Comparison of ENCODE assay signal across 1 cellular context in the genomic region with DNA sequence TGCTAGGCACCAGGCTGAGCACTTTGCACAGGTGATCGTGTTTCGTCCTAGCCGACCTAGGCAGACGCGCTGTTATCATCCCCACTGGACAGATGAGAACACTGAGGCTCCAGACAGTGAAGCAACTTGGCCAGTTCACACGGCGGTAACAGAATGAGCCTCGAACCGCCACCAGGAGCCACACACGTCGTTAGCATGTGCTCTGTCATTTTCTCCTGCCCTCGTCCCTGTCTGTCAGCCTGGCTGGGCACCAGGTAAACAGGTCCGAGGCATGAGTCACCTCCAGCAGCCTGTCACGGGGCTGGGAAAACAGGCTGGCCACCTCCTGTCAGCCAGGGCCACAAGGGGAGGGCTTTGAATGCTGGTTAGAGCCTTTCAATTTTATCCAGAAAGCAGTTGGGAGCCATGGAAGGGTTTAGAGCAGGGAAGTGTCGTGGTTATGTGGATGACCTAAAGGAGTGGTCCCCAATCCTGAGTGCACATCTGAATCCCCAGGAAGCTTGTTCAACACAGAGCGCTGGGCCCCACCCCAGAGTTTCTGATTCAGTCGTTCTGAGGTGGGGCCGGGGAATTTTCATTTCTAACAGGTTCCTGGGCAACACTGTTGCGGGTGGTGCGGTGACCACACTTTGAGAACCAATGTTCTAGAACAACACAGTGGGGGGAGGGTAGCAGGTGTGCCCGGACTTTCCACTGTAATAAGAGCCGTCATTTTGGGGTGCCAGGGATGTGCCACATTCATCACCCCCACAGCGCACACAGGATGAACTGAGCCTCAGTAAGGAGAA.
TF ChIP-seq lines count a peak whose summit lies in the region.

No MANE protein-coding gene starts in this region.

TF ChIP-seq in HepG2, 621 proteins besides CTCF, POLR2A, EP300 and RAD21 (continued from another document and continues in another):
- TF ChIP-seq, protein P1, sequence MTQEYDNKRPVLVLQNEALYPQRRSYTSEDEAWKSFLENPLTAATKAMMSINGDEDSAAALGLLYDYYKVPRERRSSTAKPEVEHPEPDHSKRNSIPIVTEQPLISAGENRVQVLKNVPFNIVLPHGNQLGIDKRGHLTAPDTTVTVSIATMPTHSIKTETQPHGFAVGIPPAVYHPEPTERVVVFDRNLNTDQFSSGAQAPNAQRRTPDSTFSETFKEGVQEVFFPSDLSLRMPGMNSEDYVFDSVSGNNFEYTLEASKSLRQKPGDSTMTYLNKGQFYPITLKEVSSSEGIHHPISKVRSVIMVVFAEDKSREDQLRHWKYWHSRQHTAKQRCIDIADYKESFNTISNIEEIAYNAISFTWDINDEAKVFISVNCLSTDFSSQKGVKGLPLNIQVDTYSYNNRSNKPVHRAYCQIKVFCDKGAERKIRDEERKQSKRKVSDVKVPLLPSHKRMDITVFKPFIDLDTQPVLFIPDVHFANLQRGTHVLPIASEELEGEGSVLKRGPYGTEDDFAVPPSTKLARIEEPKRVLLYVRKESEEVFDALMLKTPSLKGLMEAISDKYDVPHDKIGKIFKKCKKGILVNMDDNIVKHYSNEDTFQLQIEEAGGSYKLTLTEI (CRISPR knock-in tag; conservative IDR thresholded peaks at IDR 0.05), result no peak
- TF ChIP-seq CBX1 (IDR thresholded peaks at IDR 0.05; ENCODE audit: low read depth) (peak; percentile 59), ZNF496 (CRISPR knock-in tag; IDR thresholded peaks at IDR 0.05; ENCODE audit: insufficient replicate concordance) (no peak), FOSL2 (CRISPR knock-in tag; IDR thresholded peaks at IDR 0.05) (peak; percentile 99), SMAD9 (CRISPR knock-in tag; IDR thresholded peaks at IDR 0.05) (peak; percentile 97; the same call in 1 of the 2 replicates), ZFP36L1 (CRISPR knock-in tag; IDR thresholded peaks at IDR 0.05) (peak; percentile 100), KLF11 (CRISPR knock-in tag; IDR thresholded peaks at IDR 0.05) (peak; percentile 84; the same call in 1 of the 2 replicates), ZBTB21 (CRISPR knock-in tag; IDR thresholded peaks at IDR 0.05) (0 out of 2 replicates have a peak, but pooled peaks have one; percentile 32), SRY (CRISPR knock-in tag; IDR thresholded peaks at IDR 0.05) (peak; percentile 76; the same call in 1 of the 2 replicates), DR1 (CRISPR knock-in tag; IDR thresholded peaks at IDR 0.05) (no peak), FIP1L1 (IDR thresholded peaks at IDR 0.05; ENCODE audit: borderline replicate concordance, insufficient read depth, low read depth, low read length) (no peak), SSRP1 (CRISPR knock-in tag; IDR thresholded peaks at IDR 0.05) (no peak; the same call in 1 of the 2 replicates), ZSCAN25 (CRISPR knock-in tag; IDR thresholded peaks at IDR 0.05) (no peak; the same call in 1 of the 2 replicates), ZNF501 (CRISPR knock-in tag; IDR thresholded peaks at IDR 0.05) (peak; percentile 78), ZNF572 (CRISPR knock-in tag; IDR thresholded peaks at IDR 0.05) (no peak), ZFP90 (CRISPR knock-in tag; IDR thresholded peaks at IDR 0.05; ENCODE audit: borderline replicate concordance) (no peak; the same call in 1 of the 2 replicates), CENPT (CRISPR knock-in tag; IDR thresholded peaks at IDR 0.05; ENCODE audit: low read depth) (no peak), SP2 (CRISPR knock-in tag; IDR thresholded peaks at IDR 0.05) (no peak), MTF1 (CRISPR knock-in tag; IDR thresholded peaks at IDR 0.05) (no peak), SRSF9 (IDR thresholded peaks at IDR 0.05; ENCODE audit: borderline replicate concordance, insufficient read depth, low read depth, low read length, poor library complexity, severe bottlenecking) (no peak), MED13 (CRISPR knock-in tag; IDR thresholded peaks at IDR 0.05) (no peak), ZNF773 (CRISPR knock-in tag; IDR thresholded peaks at IDR 0.05; ENCODE audit: borderline replicate concordance) (peak; percentile 32; the same call in 1 of the 2 replicates)
- TF ChIP-seq, protein P2, sequence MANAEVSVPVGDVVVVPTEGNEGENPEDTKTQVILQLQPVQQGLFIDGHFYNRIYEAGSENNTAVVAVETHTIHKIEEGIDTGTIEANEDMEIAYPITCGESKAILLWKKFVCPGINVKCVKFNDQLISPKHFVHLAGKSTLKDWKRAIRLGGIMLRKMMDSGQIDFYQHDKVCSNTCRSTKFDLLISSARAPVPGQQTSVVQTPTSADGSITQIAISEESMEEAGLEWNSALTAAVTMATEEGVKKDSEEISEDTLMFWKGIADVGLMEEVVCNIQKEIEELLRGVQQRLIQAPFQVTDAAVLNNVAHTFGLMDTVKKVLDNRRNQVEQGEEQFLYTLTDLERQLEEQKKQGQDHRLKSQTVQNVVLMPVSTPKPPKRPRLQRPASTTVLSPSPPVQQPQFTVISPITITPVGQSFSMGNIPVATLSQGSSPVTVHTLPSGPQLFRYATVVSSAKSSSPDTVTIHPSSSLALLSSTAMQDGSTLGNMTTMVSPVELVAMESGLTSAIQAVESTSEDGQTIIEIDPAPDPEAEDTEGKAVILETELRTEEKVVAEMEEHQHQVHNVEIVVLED (CRISPR knock-in tag; IDR thresholded peaks at IDR 0.05; ENCODE audit: borderline replicate concordance), result no peak
- TF ChIP-seq, protein P3, sequence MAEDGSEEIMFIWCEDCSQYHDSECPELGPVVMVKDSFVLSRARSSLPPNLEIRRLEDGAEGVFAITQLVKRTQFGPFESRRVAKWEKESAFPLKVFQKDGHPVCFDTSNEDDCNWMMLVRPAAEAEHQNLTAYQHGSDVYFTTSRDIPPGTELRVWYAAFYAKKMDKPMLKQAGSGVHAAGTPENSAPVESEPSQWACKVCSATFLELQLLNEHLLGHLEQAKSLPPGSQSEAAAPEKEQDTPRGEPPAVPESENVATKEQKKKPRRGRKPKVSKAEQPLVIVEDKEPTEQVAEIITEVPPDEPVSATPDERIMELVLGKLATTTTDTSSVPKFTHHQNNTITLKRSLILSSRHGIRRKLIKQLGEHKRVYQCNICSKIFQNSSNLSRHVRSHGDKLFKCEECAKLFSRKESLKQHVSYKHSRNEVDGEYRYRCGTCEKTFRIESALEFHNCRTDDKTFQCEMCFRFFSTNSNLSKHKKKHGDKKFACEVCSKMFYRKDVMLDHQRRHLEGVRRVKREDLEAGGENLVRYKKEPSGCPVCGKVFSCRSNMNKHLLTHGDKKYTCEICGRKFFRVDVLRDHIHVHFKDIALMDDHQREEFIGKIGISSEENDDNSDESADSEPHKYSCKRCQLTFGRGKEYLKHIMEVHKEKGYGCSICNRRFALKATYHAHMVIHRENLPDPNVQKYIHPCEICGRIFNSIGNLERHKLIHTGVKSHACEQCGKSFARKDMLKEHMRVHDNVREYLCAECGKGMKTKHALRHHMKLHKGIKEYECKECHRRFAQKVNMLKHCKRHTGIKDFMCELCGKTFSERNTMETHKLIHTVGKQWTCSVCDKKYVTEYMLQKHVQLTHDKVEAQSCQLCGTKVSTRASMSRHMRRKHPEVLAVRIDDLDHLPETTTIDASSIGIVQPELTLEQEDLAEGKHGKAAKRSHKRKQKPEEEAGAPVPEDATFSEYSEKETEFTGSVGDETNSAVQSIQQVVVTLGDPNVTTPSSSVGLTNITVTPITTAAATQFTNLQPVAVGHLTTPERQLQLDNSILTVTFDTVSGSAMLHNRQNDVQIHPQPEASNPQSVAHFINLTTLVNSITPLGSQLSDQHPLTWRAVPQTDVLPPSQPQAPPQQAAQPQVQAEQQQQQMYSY (CRISPR knock-in tag; IDR thresholded peaks at IDR 0.05), result no peak
- TF ChIP-seq, protein P4, sequence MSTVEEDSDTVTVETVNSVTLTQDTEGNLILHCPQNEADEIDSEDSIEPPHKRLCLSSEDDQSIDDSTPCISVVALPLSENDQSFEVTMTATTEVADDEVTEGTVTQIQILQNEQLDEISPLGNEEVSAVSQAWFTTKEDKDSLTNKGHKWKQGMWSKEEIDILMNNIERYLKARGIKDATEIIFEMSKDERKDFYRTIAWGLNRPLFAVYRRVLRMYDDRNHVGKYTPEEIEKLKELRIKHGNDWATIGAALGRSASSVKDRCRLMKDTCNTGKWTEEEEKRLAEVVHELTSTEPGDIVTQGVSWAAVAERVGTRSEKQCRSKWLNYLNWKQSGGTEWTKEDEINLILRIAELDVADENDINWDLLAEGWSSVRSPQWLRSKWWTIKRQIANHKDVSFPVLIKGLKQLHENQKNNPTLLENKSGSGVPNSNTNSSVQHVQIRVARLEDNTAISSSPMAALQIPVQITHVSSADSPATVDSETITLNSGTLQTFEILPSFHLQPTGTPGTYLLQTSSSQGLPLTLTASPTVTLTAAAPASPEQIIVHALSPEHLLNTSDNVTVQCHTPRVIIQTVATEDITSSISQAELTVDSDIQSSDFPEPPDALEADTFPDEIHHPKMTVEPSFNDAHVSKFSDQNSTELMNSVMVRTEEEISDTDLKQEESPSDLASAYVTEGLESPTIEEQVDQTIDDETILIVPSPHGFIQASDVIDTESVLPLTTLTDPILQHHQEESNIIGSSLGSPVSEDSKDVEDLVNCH (CRISPR knock-in tag; IDR thresholded peaks at IDR 0.05), result peak; percentile 63; the same call in 1 of the 2 replicates
- TF ChIP-seq, protein P5, sequence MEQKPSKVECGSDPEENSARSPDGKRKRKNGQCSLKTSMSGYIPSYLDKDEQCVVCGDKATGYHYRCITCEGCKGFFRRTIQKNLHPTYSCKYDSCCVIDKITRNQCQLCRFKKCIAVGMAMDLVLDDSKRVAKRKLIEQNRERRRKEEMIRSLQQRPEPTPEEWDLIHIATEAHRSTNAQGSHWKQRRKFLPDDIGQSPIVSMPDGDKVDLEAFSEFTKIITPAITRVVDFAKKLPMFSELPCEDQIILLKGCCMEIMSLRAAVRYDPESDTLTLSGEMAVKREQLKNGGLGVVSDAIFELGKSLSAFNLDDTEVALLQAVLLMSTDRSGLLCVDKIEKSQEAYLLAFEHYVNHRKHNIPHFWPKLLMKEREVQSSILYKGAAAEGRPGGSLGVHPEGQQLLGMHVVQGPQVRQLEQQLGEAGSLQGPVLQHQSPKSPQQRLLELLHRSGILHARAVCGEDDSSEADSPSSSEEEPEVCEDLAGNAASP (CRISPR knock-in tag; IDR thresholded peaks at IDR 0.05; ENCODE audit: borderline replicate concordance), result 0 out of 2 replicates have a peak, but pooled peaks have one; percentile 32
- TF ChIP-seq, protein P6, sequence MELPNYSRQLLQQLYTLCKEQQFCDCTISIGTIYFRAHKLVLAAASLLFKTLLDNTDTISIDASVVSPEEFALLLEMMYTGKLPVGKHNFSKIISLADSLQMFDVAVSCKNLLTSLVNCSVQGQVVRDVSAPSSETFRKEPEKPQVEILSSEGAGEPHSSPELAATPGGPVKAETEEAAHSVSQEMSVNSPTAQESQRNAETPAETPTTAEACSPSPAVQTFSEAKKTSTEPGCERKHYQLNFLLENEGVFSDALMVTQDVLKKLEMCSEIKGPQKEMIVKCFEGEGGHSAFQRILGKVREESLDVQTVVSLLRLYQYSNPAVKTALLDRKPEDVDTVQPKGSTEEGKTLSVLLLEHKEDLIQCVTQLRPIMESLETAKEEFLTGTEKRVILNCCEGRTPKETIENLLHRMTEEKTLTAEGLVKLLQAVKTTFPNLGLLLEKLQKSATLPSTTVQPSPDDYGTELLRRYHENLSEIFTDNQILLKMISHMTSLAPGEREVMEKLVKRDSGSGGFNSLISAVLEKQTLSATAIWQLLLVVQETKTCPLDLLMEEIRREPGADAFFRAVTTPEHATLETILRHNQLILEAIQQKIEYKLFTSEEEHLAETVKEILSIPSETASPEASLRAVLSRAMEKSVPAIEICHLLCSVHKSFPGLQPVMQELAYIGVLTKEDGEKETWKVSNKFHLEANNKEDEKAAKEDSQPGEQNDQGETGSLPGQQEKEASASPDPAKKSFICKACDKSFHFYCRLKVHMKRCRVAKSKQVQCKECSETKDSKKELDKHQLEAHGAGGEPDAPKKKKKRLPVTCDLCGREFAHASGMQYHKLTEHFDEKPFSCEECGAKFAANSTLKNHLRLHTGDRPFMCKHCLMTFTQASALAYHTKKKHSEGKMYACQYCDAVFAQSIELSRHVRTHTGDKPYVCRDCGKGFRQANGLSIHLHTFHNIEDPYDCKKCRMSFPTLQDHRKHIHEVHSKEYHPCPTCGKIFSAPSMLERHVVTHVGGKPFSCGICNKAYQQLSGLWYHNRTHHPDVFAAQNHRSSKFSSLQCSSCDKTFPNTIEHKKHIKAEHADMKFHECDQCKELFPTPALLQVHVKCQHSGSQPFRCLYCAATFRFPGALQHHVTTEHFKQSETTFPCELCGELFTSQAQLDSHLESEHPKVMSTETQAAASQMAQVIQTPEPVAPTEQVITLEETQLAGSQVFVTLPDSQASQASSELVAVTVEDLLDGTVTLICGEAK (IDR thresholded peaks at IDR 0.05), result no peak
- TF ChIP-seq, protein P6 (CRISPR knock-in tag; IDR thresholded peaks at IDR 0.05), result peak; percentile 86
- TF ChIP-seq, protein P7, sequence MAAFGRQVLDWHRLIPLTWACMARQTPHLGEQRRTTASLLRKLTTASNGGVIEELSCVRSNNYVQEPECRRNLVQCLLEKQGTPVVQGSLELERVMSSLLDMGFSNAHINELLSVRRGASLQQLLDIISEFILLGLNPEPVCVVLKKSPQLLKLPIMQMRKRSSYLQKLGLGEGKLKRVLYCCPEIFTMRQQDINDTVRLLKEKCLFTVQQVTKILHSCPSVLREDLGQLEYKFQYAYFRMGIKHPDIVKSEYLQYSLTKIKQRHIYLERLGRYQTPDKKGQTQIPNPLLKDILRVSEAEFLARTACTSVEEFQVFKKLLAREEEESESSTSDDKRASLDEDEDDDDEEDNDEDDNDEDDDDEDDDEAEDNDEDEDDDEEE (CRISPR knock-in tag; IDR thresholded peaks at IDR 0.05), result peak; percentile 99
- TF ChIP-seq, protein P8, sequence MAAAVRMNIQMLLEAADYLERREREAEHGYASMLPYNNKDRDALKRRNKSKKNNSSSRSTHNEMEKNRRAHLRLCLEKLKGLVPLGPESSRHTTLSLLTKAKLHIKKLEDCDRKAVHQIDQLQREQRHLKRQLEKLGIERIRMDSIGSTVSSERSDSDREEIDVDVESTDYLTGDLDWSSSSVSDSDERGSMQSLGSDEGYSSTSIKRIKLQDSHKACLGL (CRISPR knock-in tag; IDR thresholded peaks at IDR 0.05), result peak; percentile 96
